ENCODE assay signal across 8 cellular contexts in the genomic region with DNA sequence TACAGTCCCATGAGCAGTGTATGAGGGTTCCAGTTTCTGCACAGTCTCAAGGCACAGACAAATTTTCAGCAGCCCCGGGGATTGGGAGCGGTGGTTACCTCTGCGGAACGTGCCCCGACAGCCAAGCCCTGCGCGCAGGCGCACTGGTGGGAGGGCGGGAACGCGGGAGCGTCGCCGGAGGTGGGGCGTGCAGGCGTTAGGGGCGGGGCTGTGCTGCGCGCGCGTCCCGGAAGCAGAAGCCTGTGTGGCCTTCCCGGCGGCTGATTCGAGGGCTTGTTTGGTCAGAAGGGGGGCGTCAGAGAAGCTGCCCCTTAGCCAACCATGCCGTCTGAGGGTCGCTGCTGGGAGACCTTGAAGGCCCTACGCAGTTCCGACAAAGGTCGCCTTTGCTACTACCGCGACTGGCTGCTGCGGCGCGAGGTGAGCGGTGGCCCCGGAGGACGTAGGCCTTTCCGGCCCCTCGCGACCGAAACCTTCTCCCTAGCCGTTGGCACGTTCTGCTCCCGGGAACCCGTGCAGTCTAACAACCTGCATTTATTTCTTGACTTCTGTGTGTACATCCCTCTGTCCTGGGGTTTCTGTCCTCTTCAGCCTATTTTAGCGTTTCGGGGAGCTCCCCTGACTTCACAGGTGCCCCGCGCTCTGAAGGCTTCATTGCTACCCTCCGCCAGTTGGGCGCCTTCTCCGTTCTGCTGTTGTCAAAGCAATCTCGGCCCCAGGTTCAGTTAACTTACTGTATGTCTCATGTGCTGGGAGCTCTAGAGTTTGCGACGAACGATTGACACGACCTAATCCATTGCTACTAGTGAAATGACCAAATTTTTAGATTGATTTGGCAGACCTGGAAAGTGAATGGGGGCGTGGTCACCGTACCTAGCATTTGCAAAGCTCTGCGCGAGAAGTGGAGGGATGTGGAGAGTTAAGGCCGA. TPM values are rescaled to one million over a fixed set of nuclear protein-coding genes. Genes with fewer than 3 reads are reported as not detected.
DNase-seq lines count a peak whose midpoint lies in the region; ATAC-seq and TF ChIP-seq lines count a peak whose summit lies in the region.

GLE1 (plus strand) TSS at position 235 of the 929 bp plus-strand sequence; CDS start at position 322, 87 bp downstream.

- POLR2A ChIA-PET in Panc1 (lab: Charles Lee) = interaction anchor here (0.5 to 0.6 kb wide), 2 partner anchors 17 to 90 kb away, joined by 3 to 22 read pairs; no protein-coding TSS in a partner anchor

- H3K4me3 ChIP-seq in KMS-11 (IDR thresholded peaks at IDR 0.05; ENCODE audit: insufficient read depth, low read depth, low read length) (no peak within 1 kb of the TSS), Panc1 (ENCODE audit: low read depth in 2 of 2, low read length in 2 of 2) (peak within 1 kb of the TSS; percentile 90 to 91), muscle layer of colon (ENCODE audit: low read depth in 1 of 2, low read length in 2 of 2) (peak within 1 kb of the TSS; percentile 97 to 98)

- H3K4me2 ChIP-seq in KMS-11 = peak within 1 kb of the TSS; percentile 92

- H3K4me1 ChIP-seq in KMS-11 (ENCODE audit: low read depth, poor library complexity, severe bottlenecking) (peaks cover 19% of the 10 kb centered on the region), Panc1 (ENCODE audit: control insufficient read depth, insufficient read depth, low read length) (peaks cover 7% of the 10 kb centered on the region), muscle layer of colon (ENCODE audit: insufficient read depth, low read length) (peaks cover 19% of the 10 kb centered on the region)

- peak within 1 kb of the TSS; percentile 56 for H3K9ac ChIP-seq in KMS-11
- H3K9ac ChIP-seq in muscle layer of colon (ENCODE audit: low read length) = peak within 1 kb of the TSS; percentile 83

- H3K27me3 ChIP-seq in KMS-11 (ENCODE audit: insufficient read depth, low read depth) (no peaks in the 10 kb centered on the region), Panc1 (ENCODE audit: control insufficient read depth, insufficient read depth, low read length) (no peaks in the 10 kb centered on the region), muscle layer of colon (ENCODE audit: control insufficient read depth in 1 of 2, insufficient read depth in 2 of 2, low read length in 2 of 2) (no peaks in the 10 kb centered on the region)

- no peaks in the 10 kb centered on the region for H3K27me3 Mint-ChIP-seq in activated T-cell treated with anti-CD3 and anti-CD28 coated beads, Interleukin-2, amount 50 U/mL, for 4 hours (ENCODE audit: low read depth)

- no peaks in the 10 kb centered on the region for H4K20me1 ChIP-seq in KMS-11 (ENCODE audit: insufficient read depth)

- peak within 1 kb of the TSS; percentile 75 for H2AFZ ChIP-seq in KMS-11 (ENCODE audit: low read depth)

- H3K27ac ChIP-seq in KMS-11 (peak within 1 kb of the TSS; percentile 8; the same call in 1 of the 2 replicates), Panc1 (ENCODE audit: low read length) (peak within 1 kb of the TSS; percentile 90), muscle layer of colon (ENCODE audit: low read depth, low read length) (peak within 1 kb of the TSS; percentile 92)

- peaks cover 19% of the 10 kb centered on the region for H3K36me3 Mint-ChIP-seq in activated T-cell treated with anti-CD3 and anti-CD28 coated beads, Interleukin-2, amount 50 U/mL, for 4 hours (ENCODE audit: insufficient read depth)

- H3K4me1 Mint-ChIP-seq in activated T-cell treated with anti-CD3 and anti-CD28 coated beads, Interleukin-2, amount 50 U/mL, for 4 hours (ENCODE audit: low read depth) = peaks cover 26% of the 10 kb centered on the region

- no peaks in the 10 kb centered on the region for H3K9me3 ChIP-seq in Panc1 (ENCODE audit: control insufficient read depth, insufficient read depth, low read depth, low read length)
- H3K9me3 ChIP-seq in muscle layer of colon (ENCODE audit: low read length) = no peaks in the 10 kb centered on the region

- ATAC-seq in GM21737 (IDR thresholded peaks at IDR 0.05; ENCODE audit: unreplicated experiment) (peak; percentile 85), Panc1 (peak; percentile 96), esophagus mucosa (peak; percentile 98)
- ATAC-seq in activated T-cell treated with anti-CD3 and anti-CD28 coated beads, Interleukin-2, amount 50 U/mL, for 4 hours = peak; percentile 95 to 96

- intact Hi-C loops in Panc1 (cut with micrococcal nuclease; ENCODE audit: unreplicated experiment) = no loop called here

- TF ChIP-seq CTCF in KMS-11 (conservative IDR thresholded peaks at IDR 0.05; ENCODE audit: low read depth, low read length) (no peak), Panc1 (IDR thresholded peaks at IDR 0.05) (no peak)

- H3K79me2 ChIP-seq in KMS-11 (ENCODE audit: insufficient read depth, low read depth) = peaks cover 20% of the 10 kb centered on the region

- BruUV-seq in Panc1 (replicated peaks; lab: Mats Ljungman, UMichigan) = no TSS peak

- no peaks in the 10 kb centered on the region for H3K9me3 Mint-ChIP-seq in activated T-cell treated with anti-CD3 and anti-CD28 coated beads, Interleukin-2, amount 50 U/mL, for 4 hours

- H3K36me3 ChIP-seq in KMS-11 (ENCODE audit: insufficient read depth) (no peaks in the 10 kb centered on the region), Panc1 (ENCODE audit: control insufficient read depth, insufficient read depth, low read length) (peaks cover 6% of the 10 kb centered on the region; the same call in 1 of the 2 replicates), muscle layer of colon (ENCODE audit: insufficient read depth, low read length) (peaks cover 18% of the 10 kb centered on the region)

- CTCF ChIA-PET in Panc1 (lab: Charles Lee) = no interaction called here

- in situ Hi-C loops in Panc1 (cut with HindIII; ENCODE audit: low pct_unique_long_range_greater_than_20kb, low sequenced_read_pairs) = no loop called here

- peak; percentile 80 for DNase-seq in DMS79 (lab: John Stamatoyannopoulos, UW)
- DNase-seq in Panc1 (ENCODE audit: low read depth, low spot score) = peak; percentile 35
- peak; percentile 97 for DNase-seq in activated T-cell treated with anti-CD3 and anti-CD28 coated beads, Interleukin-2, amount 50 U/mL, for 4 hours
- peak; percentile 95 for DNase-seq in stimulated activated CD8-positive, alpha-beta memory T cell treated with anti-CD3 and anti-CD28 coated beads, Interleukin-7, amount 100 ng/mL, for 24 hours (ENCODE audit: low read depth)

- H3K4me3 Mint-ChIP-seq in activated T-cell treated with anti-CD3 and anti-CD28 coated beads, Interleukin-2, amount 50 U/mL, for 4 hours = peak within 1 kb of the TSS; percentile 99

RNA-seq across cellular contexts. Expression of gene GLE1, which starts in this region (rescaled TPM):
- total RNA-seq in Panc1 (2021; ENCODE audit: unreplicated experiment) (25.9 TPM), esophagus mucosa (22.5 TPM)
- 16.1 TPM for polyA plus RNA-seq in Panc1 (2012; ENCODE audit: insufficient read length)
- total RNA-seq in activated T-cell treated with anti-CD3 and anti-CD28 coated beads, Interleukin-2, amount 50 U/mL, for 4 hours = 10 to 100 TPM; 39.3 to 42.2 (median 41.9) TPM

Comparison
In these comparisons a context has a peak if more than half of its experiments do, and no peak if none do; other contexts are left out.
1. DNase-seq: peak in every context shown above with its lines; median percentile 97 in activated T-cell treated with anti-CD3 and anti-CD28 coated beads, Interleukin-2, amount 50 U/mL, for 4 hours; 95 in stimulated activated CD8-positive, alpha-beta memory T cell treated with anti-CD3 and anti-CD28 coated beads, Interleukin-7, amount 100 ng/mL, for 24 hours; 80 in DMS79; 35 in Panc1.
2. H3K27ac ChIP-seq: peak in every context shown above with its lines; median percentile 92 in muscle layer of colon; 90 in Panc1; 8 in KMS-11.